8 cellular contexts compared by ENCODE assay signal in genomic region chr6:134178230-134179044, GRCh38.
A peak's percentile ranks its signal among the peaks of the same experiment; 100 is the strongest.
DNase-seq lines count a peak whose midpoint lies in the region; ATAC-seq and TF ChIP-seq lines count a peak whose summit lies in the region.

No MANE protein-coding gene starts in this region.

- peaks cover 40% of the 10 kb centered on the region for H3K27me3 ChIP-seq in DND-41 (ENCODE audit: insufficient read depth, low read length, poor library complexity)
- H3K27me3 ChIP-seq in HUES48 (ENCODE audit: control insufficient read depth, insufficient read depth, low read length) = peaks cover 15% of the 10 kb centered on the region
- no peaks in the 10 kb centered on the region for H3K27me3 ChIP-seq in SK-N-SH (ENCODE audit: insufficient read depth)

- TF ChIP-seq CTCF in DND-41 (IDR thresholded peaks at IDR 0.05; ENCODE audit: borderline replicate concordance, extremely low read depth, low read length, poor library complexity, severe bottlenecking) (peak; percentile 85), SK-N-SH (IDR thresholded peaks at IDR 0.05) (peak; percentile 58)

- peak overlapping the region; percentile 79 for H3K4me2 ChIP-seq in DND-41 (ENCODE audit: insufficient read depth, low read length)
- no peak overlapping the region for H3K4me2 ChIP-seq in SK-N-SH

- H3K27ac ChIP-seq in DND-41 (ENCODE audit: low read length) = no peak overlapping the region; the same call in 1 of the 2 replicates
- no peak overlapping the region for H3K27ac ChIP-seq in HUES48 (ENCODE audit: low read depth, low read length)
- no peak overlapping the region for H3K27ac ChIP-seq in SK-N-SH (ENCODE audit: low read depth in 2 of 2, low read length in 1 of 2)

- H4K20me1 ChIP-seq in DND-41 (ENCODE audit: insufficient read depth, low read length) = no peaks in the 10 kb centered on the region
- H4K20me1 ChIP-seq in SK-N-SH (ENCODE audit: insufficient read depth) = peaks cover 4% of the 10 kb centered on the region

- H3K9me3 ChIP-seq in DND-41 (ENCODE audit: insufficient read depth, low read length, severe bottlenecking) (no peaks in the 10 kb centered on the region), HUES48 (ENCODE audit: control insufficient read depth, insufficient read depth, low read length) (no peaks in the 10 kb centered on the region), SK-N-SH (no peaks in the 10 kb centered on the region)

- H2AFZ ChIP-seq in DND-41 (ENCODE audit: low read depth, low read length) (peak overlapping the region; percentile 77), SK-N-SH (ENCODE audit: low read depth) (no peak overlapping the region)

- CTCF ChIA-PET in SK-N-SH (lab: Yijun Ruan, JAX) = interaction anchor here (0.7 to 6.1 kb wide), 18 partner anchors 9 to 762 kb away, joined by 3 to 47 read pairs (median 5); no protein-coding TSS in a partner anchor

- H3K79me2 ChIP-seq in DND-41 (ENCODE audit: insufficient read depth, low read length) (no peaks in the 10 kb centered on the region), SK-N-SH (ENCODE audit: insufficient read depth) (peaks cover 12% of the 10 kb centered on the region)

- H3K4me1 ChIP-seq in DND-41 (ENCODE audit: insufficient read depth, low read length) = peaks cover 37% of the 10 kb centered on the region
- H3K4me1 ChIP-seq in HUES48 (ENCODE audit: control insufficient read depth, insufficient read depth, low read length) = peaks cover 28% of the 10 kb centered on the region
- H3K4me1 ChIP-seq in SK-N-SH (ENCODE audit: control insufficient read depth in 1 of 2, insufficient read depth in 2 of 2, low read depth in 1 of 2, low read length in 1 of 2) = no peaks in the 10 kb centered on the region; a peak in 2 of 4 replicates

- H3K9ac ChIP-seq in DND-41 (ENCODE audit: low read depth, low read length) (peak overlapping the region; percentile 36), HUES48 (ENCODE audit: low read depth, low read length) (no peak overlapping the region), SK-N-SH (no peak overlapping the region)

- H3K4me3 ChIP-seq in DND-41 (ENCODE audit: low read depth in 1 of 2, low read length in 2 of 2) (peak overlapping the region; percentile 9 to 62; a peak in 3 of 4 replicates), HUES48 (ENCODE audit: low read depth, low read length) (peak overlapping the region; percentile 43), SK-N-SH (ENCODE audit: low read depth in 2 of 2, low read length in 1 of 2) (peak overlapping the region in 1 of 2 experiments; percentile 7; a peak in 2 of 4 replicates)

- H3K9me2 ChIP-seq in SK-N-SH = no peaks in the 10 kb centered on the region

- H3K36me3 Mint-ChIP-seq in activated naive CD4-positive, alpha-beta T cell treated with anti-CD3 and anti-CD28 coated beads, Interleukin-2, amount 50 U/mL, for 72 hours = peaks cover 11 to 19% of the 10 kb centered on the region in 2 donors

- TF ChIP-seq RAD21 in SK-N-SH (IDR thresholded peaks at IDR 0.05; ENCODE audit: low read length) = peak; percentile 76

- no peaks in the 10 kb centered on the region; the same call in 1 of the 2 replicates for H3K36me3 ChIP-seq in DND-41 (ENCODE audit: insufficient read depth, low read length)
- H3K36me3 ChIP-seq in HUES48 (ENCODE audit: control insufficient read depth, insufficient read depth, low read length) = peaks cover 4% of the 10 kb centered on the region
- peaks cover 0 to 4% of the 10 kb centered on the region in 2 experiments for H3K36me3 ChIP-seq in SK-N-SH (replicated peaks in 1 of 2; ENCODE audit: control insufficient read depth in 1 of 2, insufficient read depth in 2 of 2, low read length in 1 of 2)

- peak overlapping the region; percentile 78 to 83 for H3K27ac Mint-ChIP-seq in activated naive CD4-positive, alpha-beta T cell treated with anti-CD3 and anti-CD28 coated beads, Interleukin-2, amount 50 U/mL, for 72 hours

- ATAC-seq in DND-41 (ENCODE audit: insufficient read depth, low read depth) = peak; percentile 72
- ATAC-seq in activated naive CD4-positive, alpha-beta T cell treated with anti-CD3 and anti-CD28 coated beads, Interleukin-2, amount 50 U/mL, for 72 hours = peak; percentile 70 to 71

- WGBS in SK-N-SH (ENCODE audit: low lambda C conversion rate) = 67% methylated on average over 28 of the region's 28 CpGs

- TF ChIP-seq EP300 in SK-N-SH (IDR thresholded peaks at IDR 0.05; ENCODE audit: borderline replicate concordance in 1 of 2, low read depth in 1 of 2, low read length in 1 of 2) = no peak

- no peaks in the 10 kb centered on the region for H3K9me3 Mint-ChIP-seq in activated naive CD4-positive, alpha-beta T cell treated with anti-CD3 and anti-CD28 coated beads, Interleukin-2, amount 50 U/mL, for 72 hours

- peaks cover 5% of the 10 kb centered on the region for H3F3A ChIP-seq in SK-N-SH (replicated peaks; ENCODE audit: insufficient read depth)

- POLR2A ChIA-PET in SK-N-SH (lab: Yijun Ruan, JAX) = no interaction called here

- DNase-seq in DND-41 (peak; percentile 77), SK-N-SH (peak; percentile 66), glomerular endothelial cell (ENCODE audit: extremely low read depth, low read depth, low spot score) (peak; percentile 82), non-pigmented ciliary epithelial cell (ENCODE audit: low read depth) (peak; percentile 95), stromal cell of bone marrow (ENCODE audit: low read depth) (peak; percentile 87), NCI-H345 treated with DMSO at 0.1 percent for 48 hours (lab: John Stamatoyannopoulos, UW; ENCODE audit: unreplicated experiment) (no peak)
- peak; percentile 55 to 78 for DNase-seq in activated naive CD4-positive, alpha-beta T cell treated with anti-CD3 and anti-CD28 coated beads, Interleukin-2, amount 50 U/mL, for 72 hours (ENCODE audit: low spot score in 2 of 2)

TF ChIP-seq in SK-N-SH, 30 proteins besides CTCF, POLR2A, EP300 and RAD21:
- peak; percentile 10 for TF ChIP-seq CHD2 (IDR thresholded peaks at IDR 0.05; ENCODE audit: low read length, partially characterized antibody)
- no peak for TF ChIP-seq IRF3 (IDR thresholded peaks at IDR 0.05; ENCODE audit: low read depth, low read length)
- TF ChIP-seq SMC3 (IDR thresholded peaks at IDR 0.05; ENCODE audit: low read depth, low read length) = peak; percentile 61
